In the genomic region with DNA sequence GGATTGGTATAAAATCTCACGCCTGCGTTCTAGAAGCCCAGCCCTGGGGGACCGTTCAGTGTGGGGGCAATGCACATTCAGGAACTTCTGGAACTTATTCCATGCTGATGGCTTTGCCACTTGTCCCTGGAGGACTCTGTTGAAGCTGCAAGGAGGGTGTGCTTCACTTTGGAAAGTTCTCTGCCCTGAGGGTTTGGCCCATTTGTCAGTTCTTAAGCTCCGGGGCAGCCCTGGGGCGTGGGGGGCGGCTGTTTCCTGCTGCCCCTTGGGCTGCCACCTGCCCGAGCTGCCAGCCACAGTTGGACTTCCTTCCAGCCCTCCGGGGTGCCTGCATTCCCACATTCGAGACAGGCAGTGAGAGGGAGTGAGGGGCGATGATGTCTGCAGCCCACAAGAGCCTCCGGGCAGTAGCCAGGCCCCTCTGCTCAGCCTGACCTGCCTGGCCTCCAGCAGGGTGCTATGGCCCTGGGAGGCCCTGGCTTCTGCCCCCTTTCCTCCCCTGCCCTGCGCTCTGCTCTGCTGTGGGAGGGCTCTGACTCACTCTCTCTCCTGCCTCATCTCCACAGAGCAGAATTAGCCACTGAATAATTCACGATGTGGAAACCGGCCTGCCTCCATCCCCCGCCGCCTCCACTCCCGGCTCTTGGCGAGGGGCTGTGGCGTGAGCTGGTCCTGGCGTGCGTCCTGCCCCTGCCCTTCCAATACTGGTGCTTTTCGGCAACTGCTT, we compare ENCODE assay signal across 8 cellular contexts. TPM values are rescaled to one million over a fixed set of nuclear protein-coding genes. Genes with fewer than 3 reads are reported as not detected.
A peak's percentile ranks its signal among the peaks of the same experiment; 100 is the strongest.
DNase-seq lines count a peak whose midpoint lies in the region; ATAC-seq and TF ChIP-seq lines count a peak whose summit lies in the region.

No MANE protein-coding gene starts in this region.

- POLR2A ChIA-PET in Panc1 (lab: Charles Lee), result no interaction called here

- intact Hi-C loops in Panc1 (cut with micrococcal nuclease; ENCODE audit: unreplicated experiment), result no loop called here

- peak overlapping the region; percentile 87 for H3K4me3 ChIP-seq in GM12875 (ENCODE audit: low read depth, low read length)
- H3K4me3 ChIP-seq in Panc1 (ENCODE audit: low read depth in 2 of 2, low read length in 2 of 2), result peak overlapping the region; percentile 95 to 98
- peak overlapping the region; percentile 90 for H3K4me3 ChIP-seq in astrocyte of the cerebellum (ENCODE audit: low read depth, low read length)
- H3K4me3 ChIP-seq in iPS-18c (ENCODE audit: insufficient read depth, low read depth, low read length), result peak overlapping the region; percentile 78
- H3K4me3 ChIP-seq in skin epidermis, result peak overlapping the region; percentile 62 to 89 (median 82)

- no peaks in the 10 kb centered on the region; the same call in 1 of the 2 replicates for H3K36me3 ChIP-seq in Panc1 (ENCODE audit: control insufficient read depth, insufficient read depth, low read length)

- ATAC-seq in Panc1 (peak; percentile 54), HG03565 (IDR thresholded peaks at IDR 0.05; ENCODE audit: unreplicated experiment) (no peak), GM21423 (IDR thresholded peaks at IDR 0.05; ENCODE audit: unreplicated experiment) (no peak), GM18505 (IDR thresholded peaks at IDR 0.05; ENCODE audit: unreplicated experiment) (no peak)

- CTCF ChIA-PET in Panc1 (lab: Charles Lee), result no interaction called here

- TF ChIP-seq POLR2A in GM18505 (IDR thresholded peaks at IDR 0.05; ENCODE audit: borderline replicate concordance, extremely low read depth, insufficient read depth, insufficient read length), result no peak

- no peak for DNase-seq in Panc1 (ENCODE audit: low read depth, low spot score)
- peak; percentile 73 for DNase-seq in astrocyte of the cerebellum (ENCODE audit: low read depth)

- peaks cover 53% of the 10 kb centered on the region for H3K4me1 ChIP-seq in Panc1 (ENCODE audit: control insufficient read depth, insufficient read depth, low read length)

- peak overlapping the region; percentile 98 for H3K27ac ChIP-seq in Panc1 (ENCODE audit: low read length)
- peak overlapping the region; percentile 3 to 96 (median 89) for H3K27ac ChIP-seq in skin epidermis

- TSS peak; percentile 51 for BruUV-seq in Panc1 (replicated peaks; lab: Mats Ljungman, UMichigan)

- H3K27me3 ChIP-seq in Panc1 (ENCODE audit: control insufficient read depth, insufficient read depth, low read length), result no peaks in the 10 kb centered on the region

- no peak for TF ChIP-seq CTCF in GM12875 (IDR thresholded peaks at IDR 0.05; ENCODE audit: borderline replicate concordance, insufficient read depth, low read depth, low read length)
- TF ChIP-seq CTCF in Panc1 (IDR thresholded peaks at IDR 0.05), result no peak
- no peak for TF ChIP-seq CTCF in astrocyte of the cerebellum (IDR thresholded peaks at IDR 0.05; ENCODE audit: low read depth, low read length, missing control alignments)

- no peaks in the 10 kb centered on the region for H3K9me3 ChIP-seq in Panc1 (ENCODE audit: control insufficient read depth, insufficient read depth, low read depth, low read length)
- peaks cover 3% of the 10 kb centered on the region for H3K9me3 ChIP-seq in iPS-18c (ENCODE audit: control insufficient read depth, insufficient read depth, low read length)

- in situ Hi-C loops in Panc1 (cut with HindIII; ENCODE audit: low pct_unique_long_range_greater_than_20kb, low sequenced_read_pairs), result no loop called here
- in situ Hi-C loops in astrocyte of the cerebellum (cut with HindIII; ENCODE audit: low sequenced_read_pairs), result no loop called here

RNA-seq across cellular contexts. Expression of gene TTYH3, which starts 1.9 kb away (rescaled TPM):
- total RNA-seq in Panc1 (2021; ENCODE audit: unreplicated experiment), result 278 TPM
- polyA plus RNA-seq in Panc1 (2012; ENCODE audit: insufficient read length), result 421 TPM

RNA-seq across cellular contexts. Expression of gene AMZ1, which starts 54.3 kb away (rescaled TPM):
- 0.57 TPM for total RNA-seq in Panc1 (2021; ENCODE audit: unreplicated experiment)
- polyA plus RNA-seq in Panc1 (2012; ENCODE audit: insufficient read length), result 0.91 TPM
